In genomic region chr6:138772596-138773176, GRCh38 we compare ENCODE assay signal across 7 cellular contexts.
A peak's percentile ranks its signal among the peaks of the same experiment; 100 is the strongest.
DNase-seq lines count a peak whose midpoint lies in the region; ATAC-seq and TF ChIP-seq lines count a peak whose summit lies in the region.

No MANE protein-coding gene starts in this region.

- H3K36me3 Mint-ChIP-seq in nephron (ENCODE audit: low read depth), result peaks cover 4% of the 10 kb centered on the region

- DNase-seq in NCI-H1105 (lab: John Stamatoyannopoulos, UW), result peak; percentile 49
- DNase-seq in choroid plexus epithelial cell (ENCODE audit: low read depth), result no peak
- no peak for DNase-seq in GM13977 (ENCODE audit: low spot score)
- no peak for DNase-seq in GM10248 (ENCODE audit: extremely low spot score)

- no peaks in the 10 kb centered on the region for H3K27me3 Mint-ChIP-seq in nephron (ENCODE audit: low read depth)

- peaks cover 10% of the 10 kb centered on the region for H3K4me1 Mint-ChIP-seq in nephron

- peak overlapping the region; percentile 98 to 99 (median 99) for H3K27ac Mint-ChIP-seq in nephron

- peak; percentile 1 for ATAC-seq in GM19035 (IDR thresholded peaks at IDR 0.05; ENCODE audit: unreplicated experiment)
- ATAC-seq in GM18868 (IDR thresholded peaks at IDR 0.05; ENCODE audit: unreplicated experiment), result no peak

- TF ChIP-seq CTCF in choroid plexus epithelial cell (conservative IDR thresholded peaks at IDR 0.05; ENCODE audit: low read depth, low read length) (no peak), nephron (IDR thresholded peaks at IDR 0.05; ENCODE audit: unreplicated experiment in 3 of 3) (no peak), GM13977 (IDR thresholded peaks at IDR 0.05; ENCODE audit: extremely low read depth, insufficient read depth, missing control alignments) (no peak), GM10248 (IDR thresholded peaks at IDR 0.05; ENCODE audit: control extremely low read depth, extremely low read depth, low read depth, missing control alignments) (no peak)

- H3K4me3 ChIP-seq in choroid plexus epithelial cell (ENCODE audit: low read depth, low read length), result peak overlapping the region; percentile 88

- H3K9me3 Mint-ChIP-seq in nephron, result no peaks in the 10 kb centered on the region

- CTCF ChIA-PET in GM10248 (lab: Yijun Ruan, JAX), result interaction anchor here (1.3 to 14.4 kb wide), 4 partner anchors 9 to 592 kb away, joined by 5 to 264 read pairs (median 7); no protein-coding TSS in a partner anchor

- POLR2A ChIA-PET in GM10248 (lab: Yijun Ruan, JAX), result no interaction called here

- H3K4me3 Mint-ChIP-seq in nephron, result peak overlapping the region; percentile 99 to 100 (median 99)

- in situ Hi-C loops in GM13977 (cut with MboI; ENCODE audit: low pct_unique_long_range_greater_than_20kb, low sequenced_read_pairs, unreplicated experiment), result loop anchor here (25.0 kb wide), 1 partner anchor 360 kb away; the partner anchor contains the start of gene HEBP2
